16 cellular contexts compared by ENCODE assay signal in the genomic region with DNA sequence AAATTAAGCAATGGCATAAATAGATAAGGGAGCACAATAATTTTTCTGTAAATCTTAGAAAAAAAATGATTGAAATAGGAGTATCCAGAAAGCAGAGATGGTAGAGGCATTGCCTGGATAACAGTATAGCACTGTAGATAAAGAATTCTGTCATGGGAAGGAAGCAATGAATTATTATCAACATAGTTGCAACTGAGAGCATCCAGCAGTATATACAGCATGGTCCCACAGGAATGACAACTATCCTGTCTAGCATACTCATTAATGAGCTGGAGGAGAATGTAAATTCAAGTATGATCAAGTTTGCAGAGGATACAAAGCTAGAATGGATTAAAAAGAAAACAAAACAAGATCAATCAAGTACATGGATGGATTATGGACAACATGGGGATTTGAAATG.
DNase-seq lines count a peak whose midpoint lies in the region; ATAC-seq, FAIRE-seq and TF ChIP-seq lines count a peak whose summit lies in the region.
"Had no signal": no experiment of that assay in that cellular context is flagged by ENCODE, and none has a peak within 500 bp of the region (broad histone marks: within the 10 kb centered on the region; RNA-seq: fewer than 3 reads in every experiment).

No MANE protein-coding gene starts in this region.

- peak; percentile 4 for DNase-seq in AG08396 (ENCODE audit: low spot score)
- DNase-seq in GM19239 (ENCODE audit: insufficient read length, low spot score) = no peak
- DNase-seq in astrocyte (ENCODE audit: low read depth) = peak; percentile 49
- peak; percentile 55 for DNase-seq in iris pigment epithelial cell (ENCODE audit: low read depth)
- no peak for DNase-seq in Ammon's horn (ENCODE audit: low spot score)
- no peak for DNase-seq in neural progenitor cell (ENCODE audit: low spot score)
- DNase-seq: 8988T; BE2C; CD4-positive, alpha-beta memory T cell; DMS79; GDM1 had no signal

- H4K20me1 ChIP-seq in astrocyte (ENCODE audit: insufficient read depth, low read length) = no peaks in the 10 kb centered on the region
- no peaks in the 10 kb centered on the region for H4K20me1 ChIP-seq in neural progenitor cell (ENCODE audit: low read depth)

- H3K4me1 ChIP-seq in astrocyte (ENCODE audit: insufficient read depth, low read length) (no peaks in the 10 kb centered on the region), neural progenitor cell (no peaks in the 10 kb centered on the region)
- H3K4me1 ChIP-seq: BE2C had no signal

- H3K27me3 ChIP-seq in astrocyte (ENCODE audit: insufficient read depth, low read length) (no peaks in the 10 kb centered on the region), neural progenitor cell (no peaks in the 10 kb centered on the region)
- H3K27me3 ChIP-seq: BE2C had no signal

- H3K79me2 ChIP-seq in astrocyte (ENCODE audit: insufficient read depth, low read length) (no peaks in the 10 kb centered on the region), neural progenitor cell (ENCODE audit: low read depth) (no peaks in the 10 kb centered on the region)

- H3K27ac ChIP-seq in astrocyte (ENCODE audit: low read depth, low read length) (no peak overlapping the region), neural progenitor cell (no peak overlapping the region)
- H3K27ac ChIP-seq: C4-2B, KMS-11 had no signal

- H3K36me3 ChIP-seq in astrocyte (ENCODE audit: insufficient read depth, low read length) (no peaks in the 10 kb centered on the region), neural progenitor cell (no peaks in the 10 kb centered on the region)
- H3K36me3 ChIP-seq: BE2C had no signal

- H3K9me3 ChIP-seq in astrocyte (ENCODE audit: insufficient read depth, low read depth, low read length) (no peaks in the 10 kb centered on the region), neural progenitor cell (ENCODE audit: low read depth) (no peaks in the 10 kb centered on the region)
- H3K9me3 ChIP-seq: BE2C had no signal

- H3K4me1 Mint-ChIP-seq in astrocyte (ENCODE audit: low read depth, unreplicated experiment) (peaks cover 2% of the 10 kb centered on the region), neural progenitor cell (peaks cover 3% of the 10 kb centered on the region)

- no peak overlapping the region for H3K4me2 ChIP-seq in astrocyte (ENCODE audit: low read length)
- no peak overlapping the region for H3K4me2 ChIP-seq in neural progenitor cell
- H3K4me2 ChIP-seq: KMS-11 had no signal

- no peaks in the 10 kb centered on the region for H3F3A ChIP-seq in neural progenitor cell (ENCODE audit: low read depth)

- no peak overlapping the region for H3K4me3 Mint-ChIP-seq in astrocyte (ENCODE audit: unreplicated experiment)
- no peak overlapping the region for H3K4me3 Mint-ChIP-seq in neural progenitor cell
- H3K4me3 Mint-ChIP-seq: CD4-positive, alpha-beta memory T cell had no signal

- TF ChIP-seq CTCF in astrocyte (IDR thresholded peaks at IDR 0.05; ENCODE audit: insufficient read depth, low read depth, low read length) (no peak), neural progenitor cell (IDR thresholded peaks at IDR 0.05) (no peak)

- no peaks in the 10 kb centered on the region for H3K27me3 Mint-ChIP-seq in astrocyte (ENCODE audit: low read depth, unreplicated experiment)
- peaks cover 2% of the 10 kb centered on the region for H3K27me3 Mint-ChIP-seq in neural progenitor cell (ENCODE audit: insufficient read depth, low read depth)
- H3K27me3 Mint-ChIP-seq: CD4-positive, alpha-beta memory T cell had no signal

- H3K27ac Mint-ChIP-seq in astrocyte (ENCODE audit: unreplicated experiment) (no peak overlapping the region), neural progenitor cell (no peak overlapping the region)
- H3K27ac Mint-ChIP-seq: CD4-positive, alpha-beta memory T cell had no signal

- ATAC-seq in HG03457 (IDR thresholded peaks at IDR 0.05; ENCODE audit: unreplicated experiment) = no peak
- ATAC-seq in GM18870 (IDR thresholded peaks at IDR 0.05; ENCODE audit: unreplicated experiment) = no peak
- ATAC-seq: HCT116 had no signal

- H3K36me3 Mint-ChIP-seq in astrocyte (ENCODE audit: low read depth, unreplicated experiment) = no peaks in the 10 kb centered on the region
- peaks cover 3% of the 10 kb centered on the region for H3K36me3 Mint-ChIP-seq in neural progenitor cell

- FAIRE-seq in GM19239 (lab: Jason Lieb, UNC) (peak; percentile 72), astrocyte (lab: Jason Lieb, UNC) (no peak)

- no peak overlapping the region for H3K4me3 ChIP-seq in astrocyte (ENCODE audit: insufficient read depth, low read depth, low read length)
- no peak overlapping the region for H3K4me3 ChIP-seq in neural progenitor cell

- H3K9me3 Mint-ChIP-seq in astrocyte (ENCODE audit: unreplicated experiment) (no peaks in the 10 kb centered on the region), neural progenitor cell (peaks cover 3% of the 10 kb centered on the region)

- H3K9ac ChIP-seq in astrocyte (ENCODE audit: low read length) = no peak overlapping the region
- no peak overlapping the region for H3K9ac ChIP-seq in neural progenitor cell
- H3K9ac ChIP-seq: KMS-11 had no signal

- H2AFZ ChIP-seq in astrocyte (ENCODE audit: low read depth, low read length) (no peak overlapping the region), neural progenitor cell (replicated peaks) (no peak overlapping the region)

Comparison
In these comparisons a context has a peak if more than half of its experiments do, and no peak if none do; other contexts are left out.
1. DNase-seq: peak in AG08396 (single experiment), astrocyte (single experiment) and iris pigment epithelial cell (single experiment); none in GM19239 (single experiment), Ammon's horn (single experiment) and neural progenitor cell (single experiment).